1 cellular context compared by ENCODE assay signal in genomic region chr9:134320916-134321570, GRCh38.
TF ChIP-seq lines count a peak whose summit lies in the region.

No MANE protein-coding gene starts in this region.

TF ChIP-seq in HepG2, 621 proteins besides CTCF, POLR2A, EP300 and RAD21 (continued from another document and continues in another):
- TF ChIP-seq, protein P1, sequence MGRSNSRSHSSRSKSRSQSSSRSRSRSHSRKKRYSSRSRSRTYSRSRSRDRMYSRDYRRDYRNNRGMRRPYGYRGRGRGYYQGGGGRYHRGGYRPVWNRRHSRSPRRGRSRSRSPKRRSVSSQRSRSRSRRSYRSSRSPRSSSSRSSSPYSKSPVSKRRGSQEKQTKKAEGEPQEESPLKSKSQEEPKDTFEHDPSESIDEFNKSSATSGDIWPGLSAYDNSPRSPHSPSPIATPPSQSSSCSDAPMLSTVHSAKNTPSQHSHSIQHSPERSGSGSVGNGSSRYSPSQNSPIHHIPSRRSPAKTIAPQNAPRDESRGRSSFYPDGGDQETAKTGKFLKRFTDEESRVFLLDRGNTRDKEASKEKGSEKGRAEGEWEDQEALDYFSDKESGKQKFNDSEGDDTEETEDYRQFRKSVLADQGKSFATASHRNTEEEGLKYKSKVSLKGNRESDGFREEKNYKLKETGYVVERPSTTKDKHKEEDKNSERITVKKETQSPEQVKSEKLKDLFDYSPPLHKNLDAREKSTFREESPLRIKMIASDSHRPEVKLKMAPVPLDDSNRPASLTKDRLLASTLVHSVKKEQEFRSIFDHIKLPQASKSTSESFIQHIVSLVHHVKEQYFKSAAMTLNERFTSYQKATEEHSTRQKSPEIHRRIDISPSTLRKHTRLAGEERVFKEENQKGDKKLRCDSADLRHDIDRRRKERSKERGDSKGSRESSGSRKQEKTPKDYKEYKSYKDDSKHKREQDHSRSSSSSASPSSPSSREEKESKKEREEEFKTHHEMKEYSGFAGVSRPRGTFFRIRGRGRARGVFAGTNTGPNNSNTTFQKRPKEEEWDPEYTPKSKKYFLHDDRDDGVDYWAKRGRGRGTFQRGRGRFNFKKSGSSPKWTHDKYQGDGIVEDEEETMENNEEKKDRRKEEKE (IDR thresholded peaks at IDR 0.05), result no peak
- TF ChIP-seq ZNF597 (CRISPR knock-in tag; IDR thresholded peaks at IDR 0.05) (no peak), TFDP1 (CRISPR knock-in tag; IDR thresholded peaks at IDR 0.05; ENCODE audit: borderline replicate concordance) (peak; percentile 54; the same call in 1 of the 2 replicates), ZNF512 (CRISPR knock-in tag; IDR thresholded peaks at IDR 0.05) (no peak), ERF (CRISPR knock-in tag; IDR thresholded peaks at IDR 0.05) (peak; percentile 57; the same call in 1 of the 2 replicates), SMYD3 (CRISPR knock-in tag; IDR thresholded peaks at IDR 0.05) (no peak), EEA1 (CRISPR knock-in tag; IDR thresholded peaks at IDR 0.05; ENCODE audit: borderline replicate concordance) (no peak), ZNF619 (CRISPR knock-in tag; IDR thresholded peaks at IDR 0.05) (no peak), UBTF (CRISPR knock-in tag; IDR thresholded peaks at IDR 0.05) (peak; percentile 30; the same call in 1 of the 2 replicates), KDM4B (CRISPR knock-in tag; IDR thresholded peaks at IDR 0.05) (no peak), TAF1 (CRISPR knock-in tag; IDR thresholded peaks at IDR 0.05) (no peak), ZNF841 (CRISPR knock-in tag; IDR thresholded peaks at IDR 0.05; ENCODE audit: borderline replicate concordance) (no peak), SP5 (CRISPR knock-in tag; IDR thresholded peaks at IDR 0.05; ENCODE audit: borderline replicate concordance, low read depth) (peak; percentile 58; the same call in 1 of the 2 replicates), KLF11 (CRISPR knock-in tag; IDR thresholded peaks at IDR 0.05) (no peak), ZNF839 (CRISPR knock-in tag; IDR thresholded peaks at IDR 0.05; ENCODE audit: borderline replicate concordance) (0 out of 2 replicates have a peak, but pooled peaks have one; percentile 5), STAT5B (CRISPR knock-in tag; IDR thresholded peaks at IDR 0.05) (0 out of 2 replicates have a peak, but pooled peaks have one; percentile 35), ZNF569 (CRISPR knock-in tag; IDR thresholded peaks at IDR 0.05; ENCODE audit: borderline replicate concordance) (no peak), HOXA9 (CRISPR knock-in tag; IDR thresholded peaks at IDR 0.05; ENCODE audit: borderline replicate concordance) (no peak), MXD3 (CRISPR knock-in tag; IDR thresholded peaks at IDR 0.05) (peak; percentile 49; the same call in 1 of the 2 replicates), KDM2A (CRISPR knock-in tag; IDR thresholded peaks at IDR 0.05; ENCODE audit: borderline replicate concordance, low read depth) (no peak), FIP1L1 (IDR thresholded peaks at IDR 0.05; ENCODE audit: borderline replicate concordance, insufficient read depth, low read depth, low read length) (no peak), HNF1A (IDR thresholded peaks at IDR 0.05; ENCODE audit: low read depth) (no peak), HNF1A (CRISPR knock-in tag; IDR thresholded peaks at IDR 0.05; ENCODE audit: borderline replicate concordance) (peak; percentile 32; the same call in 1 of the 2 replicates)
- TF ChIP-seq, protein P2, sequence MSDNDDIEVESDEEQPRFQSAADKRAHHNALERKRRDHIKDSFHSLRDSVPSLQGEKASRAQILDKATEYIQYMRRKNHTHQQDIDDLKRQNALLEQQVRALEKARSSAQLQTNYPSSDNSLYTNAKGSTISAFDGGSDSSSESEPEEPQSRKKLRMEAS (IDR thresholded peaks at IDR 0.05), result no peak
- TF ChIP-seq, protein P3, sequence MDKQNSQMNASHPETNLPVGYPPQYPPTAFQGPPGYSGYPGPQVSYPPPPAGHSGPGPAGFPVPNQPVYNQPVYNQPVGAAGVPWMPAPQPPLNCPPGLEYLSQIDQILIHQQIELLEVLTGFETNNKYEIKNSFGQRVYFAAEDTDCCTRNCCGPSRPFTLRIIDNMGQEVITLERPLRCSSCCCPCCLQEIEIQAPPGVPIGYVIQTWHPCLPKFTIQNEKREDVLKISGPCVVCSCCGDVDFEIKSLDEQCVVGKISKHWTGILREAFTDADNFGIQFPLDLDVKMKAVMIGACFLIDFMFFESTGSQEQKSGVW (CRISPR knock-in tag; IDR thresholded peaks at IDR 0.05; ENCODE audit: borderline replicate concordance), result no peak
- TF ChIP-seq, protein P4, sequence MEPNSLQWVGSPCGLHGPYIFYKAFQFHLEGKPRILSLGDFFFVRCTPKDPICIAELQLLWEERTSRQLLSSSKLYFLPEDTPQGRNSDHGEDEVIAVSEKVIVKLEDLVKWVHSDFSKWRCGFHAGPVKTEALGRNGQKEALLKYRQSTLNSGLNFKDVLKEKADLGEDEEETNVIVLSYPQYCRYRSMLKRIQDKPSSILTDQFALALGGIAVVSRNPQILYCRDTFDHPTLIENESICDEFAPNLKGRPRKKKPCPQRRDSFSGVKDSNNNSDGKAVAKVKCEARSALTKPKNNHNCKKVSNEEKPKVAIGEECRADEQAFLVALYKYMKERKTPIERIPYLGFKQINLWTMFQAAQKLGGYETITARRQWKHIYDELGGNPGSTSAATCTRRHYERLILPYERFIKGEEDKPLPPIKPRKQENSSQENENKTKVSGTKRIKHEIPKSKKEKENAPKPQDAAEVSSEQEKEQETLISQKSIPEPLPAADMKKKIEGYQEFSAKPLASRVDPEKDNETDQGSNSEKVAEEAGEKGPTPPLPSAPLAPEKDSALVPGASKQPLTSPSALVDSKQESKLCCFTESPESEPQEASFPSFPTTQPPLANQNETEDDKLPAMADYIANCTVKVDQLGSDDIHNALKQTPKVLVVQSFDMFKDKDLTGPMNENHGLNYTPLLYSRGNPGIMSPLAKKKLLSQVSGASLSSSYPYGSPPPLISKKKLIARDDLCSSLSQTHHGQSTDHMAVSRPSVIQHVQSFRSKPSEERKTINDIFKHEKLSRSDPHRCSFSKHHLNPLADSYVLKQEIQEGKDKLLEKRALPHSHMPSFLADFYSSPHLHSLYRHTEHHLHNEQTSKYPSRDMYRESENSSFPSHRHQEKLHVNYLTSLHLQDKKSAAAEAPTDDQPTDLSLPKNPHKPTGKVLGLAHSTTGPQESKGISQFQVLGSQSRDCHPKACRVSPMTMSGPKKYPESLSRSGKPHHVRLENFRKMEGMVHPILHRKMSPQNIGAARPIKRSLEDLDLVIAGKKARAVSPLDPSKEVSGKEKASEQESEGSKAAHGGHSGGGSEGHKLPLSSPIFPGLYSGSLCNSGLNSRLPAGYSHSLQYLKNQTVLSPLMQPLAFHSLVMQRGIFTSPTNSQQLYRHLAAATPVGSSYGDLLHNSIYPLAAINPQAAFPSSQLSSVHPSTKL (CRISPR knock-in tag; IDR thresholded peaks at IDR 0.05), result peak; percentile 51
- TF ChIP-seq, protein P5, sequence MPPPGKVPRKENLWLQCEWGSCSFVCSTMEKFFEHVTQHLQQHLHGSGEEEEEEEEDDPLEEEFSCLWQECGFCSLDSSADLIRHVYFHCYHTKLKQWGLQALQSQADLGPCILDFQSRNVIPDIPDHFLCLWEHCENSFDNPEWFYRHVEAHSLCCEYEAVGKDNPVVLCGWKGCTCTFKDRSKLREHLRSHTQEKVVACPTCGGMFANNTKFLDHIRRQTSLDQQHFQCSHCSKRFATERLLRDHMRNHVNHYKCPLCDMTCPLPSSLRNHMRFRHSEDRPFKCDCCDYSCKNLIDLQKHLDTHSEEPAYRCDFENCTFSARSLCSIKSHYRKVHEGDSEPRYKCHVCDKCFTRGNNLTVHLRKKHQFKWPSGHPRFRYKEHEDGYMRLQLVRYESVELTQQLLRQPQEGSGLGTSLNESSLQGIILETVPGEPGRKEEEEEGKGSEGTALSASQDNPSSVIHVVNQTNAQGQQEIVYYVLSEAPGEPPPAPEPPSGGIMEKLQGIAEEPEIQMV (CRISPR knock-in tag; IDR thresholded peaks at IDR 0.05; ENCODE audit: low read depth), result 0 out of 2 replicates have a peak, but pooled peaks have one; percentile 44
- TF ChIP-seq, protein P6, sequence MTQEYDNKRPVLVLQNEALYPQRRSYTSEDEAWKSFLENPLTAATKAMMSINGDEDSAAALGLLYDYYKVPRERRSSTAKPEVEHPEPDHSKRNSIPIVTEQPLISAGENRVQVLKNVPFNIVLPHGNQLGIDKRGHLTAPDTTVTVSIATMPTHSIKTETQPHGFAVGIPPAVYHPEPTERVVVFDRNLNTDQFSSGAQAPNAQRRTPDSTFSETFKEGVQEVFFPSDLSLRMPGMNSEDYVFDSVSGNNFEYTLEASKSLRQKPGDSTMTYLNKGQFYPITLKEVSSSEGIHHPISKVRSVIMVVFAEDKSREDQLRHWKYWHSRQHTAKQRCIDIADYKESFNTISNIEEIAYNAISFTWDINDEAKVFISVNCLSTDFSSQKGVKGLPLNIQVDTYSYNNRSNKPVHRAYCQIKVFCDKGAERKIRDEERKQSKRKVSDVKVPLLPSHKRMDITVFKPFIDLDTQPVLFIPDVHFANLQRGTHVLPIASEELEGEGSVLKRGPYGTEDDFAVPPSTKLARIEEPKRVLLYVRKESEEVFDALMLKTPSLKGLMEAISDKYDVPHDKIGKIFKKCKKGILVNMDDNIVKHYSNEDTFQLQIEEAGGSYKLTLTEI (CRISPR knock-in tag; conservative IDR thresholded peaks at IDR 0.05), result no peak
